Comparison of ENCODE assay signal across 8 cellular contexts in the genomic region with DNA sequence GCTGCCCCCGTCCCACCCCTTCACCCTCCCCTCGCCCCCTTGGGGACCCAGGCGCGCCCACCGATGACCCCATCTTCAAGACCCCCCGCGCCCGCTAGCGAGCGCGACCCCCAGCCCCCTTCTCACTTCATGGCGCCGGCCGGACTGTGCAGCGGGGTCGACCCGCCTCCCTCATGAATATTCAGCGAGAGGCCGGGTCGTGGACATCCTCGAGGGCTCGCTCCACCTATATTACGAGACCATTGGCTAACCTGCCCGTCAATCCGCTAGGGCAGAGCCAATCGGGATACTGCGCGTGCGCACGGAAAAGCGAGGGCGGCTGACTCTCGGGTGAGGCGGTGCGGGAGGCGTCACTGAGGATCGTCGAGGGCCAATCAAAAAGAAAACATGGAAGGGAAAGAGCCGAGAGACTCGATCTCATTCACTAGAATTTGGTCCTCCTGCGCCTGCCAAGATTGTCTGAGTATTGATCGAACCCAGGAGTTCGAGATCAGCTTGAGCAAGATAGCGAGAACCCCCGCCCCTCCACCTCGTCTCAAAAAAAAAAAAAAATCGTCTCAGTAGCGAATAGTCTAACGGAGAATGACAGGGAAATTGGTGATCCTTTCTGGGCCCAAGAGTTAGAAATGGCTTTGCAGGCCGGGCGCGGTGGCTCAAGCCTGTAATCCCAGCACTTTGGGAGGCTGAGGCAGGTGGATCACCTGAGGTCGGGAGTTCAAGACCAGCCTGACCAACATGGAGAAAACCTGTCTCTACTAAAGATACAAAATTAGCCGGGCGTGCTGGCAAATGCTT. TPM values are rescaled to one million over a fixed set of nuclear protein-coding genes. Genes with fewer than 3 reads are reported as not detected.
DNase-seq lines count a peak whose midpoint lies in the region; ATAC-seq, FAIRE-seq and TF ChIP-seq lines count a peak whose summit lies in the region.

A gene (minus strand): TSS at position 164 of the 795 bp plus-strand sequence. CDS start 33 bp downstream, at position 131.

- peak in 1 of 4 donors; percentile 18 for TF ChIP-seq POLR2A in esophagus squamous epithelium (IDR thresholded peaks at IDR 0.05)

- peaks cover 0 to 24% (median 10%) of the 10 kb centered on the region in 3 donors for H3K4me1 ChIP-seq in esophagus squamous epithelium

- peaks cover 26% of the 10 kb centered on the region for H3K4me1 Mint-ChIP-seq in activated T-cell treated with anti-CD3 and anti-CD28 coated beads, Interleukin-2, amount 50 U/mL, for 72 hours (ENCODE audit: low read depth)

- no peaks in the 10 kb centered on the region for H3K9me3 Mint-ChIP-seq in activated T-cell treated with anti-CD3 and anti-CD28 coated beads, Interleukin-2, amount 50 U/mL, for 72 hours

- H3K9me3 ChIP-seq in KOPT-K1 (ENCODE audit: insufficient read depth, low read length, poor library complexity, severe bottlenecking) = no peaks in the 10 kb centered on the region
- no peaks in the 10 kb centered on the region for H3K9me3 ChIP-seq in esophagus squamous epithelium

- no peaks in the 10 kb centered on the region for H3K27me3 ChIP-seq in esophagus squamous epithelium

- no peak for TF ChIP-seq CTCF in esophagus squamous epithelium (IDR thresholded peaks at IDR 0.05)

- peak within 1 kb of the TSS; percentile 91 to 96 for H3K4me3 Mint-ChIP-seq in activated T-cell treated with anti-CD3 and anti-CD28 coated beads, Interleukin-2, amount 50 U/mL, for 72 hours

- H3K36me3 ChIP-seq in KOPT-K1 (ENCODE audit: insufficient read depth, low read length) (no peaks in the 10 kb centered on the region; the same call in 1 of the 2 replicates), esophagus squamous epithelium (peaks cover 0 to 7% (median 0%) of the 10 kb centered on the region in 3 donors)

- 5 to 7% methylated on average over 26 to 28 of the region's 55 CpGs for WGBS in esophagus squamous epithelium, 2 donors

- DNase-seq in DMS53 treated with DMSO at 0.1 percent for 48 hours (lab: John Stamatoyannopoulos, UW; ENCODE audit: unreplicated experiment) (peak; percentile 81), RCC 7860 (ENCODE audit: low spot score) (peak; percentile 92), esophagus squamous epithelium (lab: John Stamatoyannopoulos, UW) (peak; percentile 95), myocyte (ENCODE audit: low read depth) (peak; percentile 100)
- DNase-seq in activated T-cell treated with anti-CD3 and anti-CD28 coated beads, Interleukin-2, amount 50 U/mL, for 72 hours = peak; percentile 100
- DNase-seq in stimulated activated CD8-positive, alpha-beta memory T cell treated with anti-CD3 and anti-CD28 coated beads, Interleukin-7, amount 100 ng/mL, for 48 hours (ENCODE audit: extremely low read depth in 1 of 2, low read depth in 1 of 2) = peak; percentile 99

- H3K27me3 Mint-ChIP-seq in activated T-cell treated with anti-CD3 and anti-CD28 coated beads, Interleukin-2, amount 50 U/mL, for 72 hours (ENCODE audit: low read depth) = no peaks in the 10 kb centered on the region

- peak; percentile 74 for FAIRE-seq in RCC 7860 (lab: Jason Lieb, UNC)

- peak within 1 kb of the TSS; percentile 56 for H3K27ac ChIP-seq in KOPT-K1 (ENCODE audit: low read depth, low read length, poor library complexity, severe bottlenecking)
- peak within 1 kb of the TSS; percentile 65 to 86 (median 82) for H3K27ac ChIP-seq in esophagus squamous epithelium

- intact Hi-C loops in esophagus squamous epithelium (cut with DNase I) = no loop called here

- peak within 1 kb of the TSS; percentile 96 for H3K27ac Mint-ChIP-seq in activated T-cell treated with anti-CD3 and anti-CD28 coated beads, Interleukin-2, amount 50 U/mL, for 72 hours

- peak within 1 kb of the TSS; percentile 63 to 96 (median 86) for H3K4me3 ChIP-seq in esophagus squamous epithelium

- ATAC-seq in GM21737 (IDR thresholded peaks at IDR 0.05; ENCODE audit: unreplicated experiment) = peak; percentile 95
- ATAC-seq in activated T-cell treated with anti-CD3 and anti-CD28 coated beads, Interleukin-2, amount 50 U/mL, for 72 hours (replicated peaks in 1 of 2) = peak; percentile 99

- H3K36me3 Mint-ChIP-seq in activated T-cell treated with anti-CD3 and anti-CD28 coated beads, Interleukin-2, amount 50 U/mL, for 72 hours (ENCODE audit: insufficient read depth in 2 of 2) = no peaks in the 10 kb centered on the region

RNA-seq across cellular contexts. Expression of the gene that starts here (rescaled TPM):
- 10 to 100 TPM; 20.4 to 23.2 TPM for total RNA-seq in activated T-cell treated with anti-CD3 and anti-CD28 coated beads, Interleukin-2, amount 50 U/mL, for 72 hours
- total RNA-seq in esophagus squamous epithelium (1 to 10 TPM; 6.6 to 8.8 (median 7.2) TPM), myocyte (17.3 and 20.6 TPM in 2 replicates)
- polyA plus RNA-seq in myocyte (2012) = 49.1 TPM

Comparison
In these comparisons a context has a peak if more than half of its experiments do, and no peak if none do; other contexts are left out.
1. Peak in every context shown above with its lines: DNase-seq, ATAC-seq, H3K4me3 ChIP-seq and H3K27ac ChIP-seq.